19 cellular contexts compared by ENCODE assay signal in genomic region chr5:85681871-85682270, GRCh38.
DNase-seq lines count a peak whose midpoint lies in the region; ATAC-seq and TF ChIP-seq lines count a peak whose summit lies in the region.
"Had no signal": no experiment of that assay in that cellular context is flagged by ENCODE, and none has a peak within 500 bp of the region (broad histone marks: within the 10 kb centered on the region; RNA-seq: fewer than 3 reads in every experiment).

No MANE protein-coding gene starts in this region.

- H3K27ac ChIP-seq in endodermal cell (ENCODE audit: low read depth, low read length) (no peak overlapping the region), smooth muscle cell (ENCODE audit: low read depth) (no peak overlapping the region)
- H3K27ac ChIP-seq: BLaER1, GM23248 had no signal

- H3K4me2 ChIP-seq in smooth muscle cell = no peak overlapping the region
- H3K4me2 ChIP-seq: BLaER1 had no signal

- in situ Hi-C loops in SK-MEL-5 (cut with HindIII; ENCODE audit: low pct_unique_long_range_greater_than_20kb, low sequenced_read_pairs) = no loop called here
- in situ Hi-C loops in GM13977 (cut with MboI; ENCODE audit: low pct_unique_long_range_greater_than_20kb, low sequenced_read_pairs, unreplicated experiment) = no loop called here

- no peaks in the 10 kb centered on the region for H3K27me3 Mint-ChIP-seq in endodermal cell (ENCODE audit: insufficient read depth)
- H3K27me3 Mint-ChIP-seq: CD4-positive, alpha-beta memory T cell; IgD-negative memory B cell had no signal

- H3K9me3 ChIP-seq in endodermal cell (ENCODE audit: control insufficient read depth, low read length) (no peaks in the 10 kb centered on the region), smooth muscle cell (replicated peaks; ENCODE audit: low read depth) (no peaks in the 10 kb centered on the region)
- H3K9me3 ChIP-seq: BLaER1 had no signal

- H3K79me2 ChIP-seq in smooth muscle cell (ENCODE audit: low read depth) = no peaks in the 10 kb centered on the region

- H3K9me3 Mint-ChIP-seq in endodermal cell = no peaks in the 10 kb centered on the region
- H3K9me3 Mint-ChIP-seq: CD14-positive monocyte had no signal

- no peak overlapping the region for H3K27ac Mint-ChIP-seq in endodermal cell
- H3K27ac Mint-ChIP-seq: CD14-positive monocyte; CD4-positive, alpha-beta memory T cell; IgD-negative memory B cell had no signal

- H3K36me3 Mint-ChIP-seq in endodermal cell (ENCODE audit: low read depth) = no peaks in the 10 kb centered on the region
- H3K36me3 Mint-ChIP-seq: CD14-positive monocyte; CD4-positive, alpha-beta memory T cell; IgD-negative memory B cell had no signal

- no peaks in the 10 kb centered on the region for H3K27me3 ChIP-seq in endodermal cell (ENCODE audit: control insufficient read depth, insufficient read depth, low read length, poor library complexity, severe bottlenecking)
- no peaks in the 10 kb centered on the region for H3K27me3 ChIP-seq in smooth muscle cell (ENCODE audit: low read depth)
- H3K27me3 ChIP-seq: BLaER1 had no signal

- H3K4me3 Mint-ChIP-seq in endodermal cell = no peak overlapping the region
- H3K4me3 Mint-ChIP-seq: CD14-positive monocyte; CD4-positive, alpha-beta memory T cell; IgD-negative memory B cell had no signal

- H3K4me1 ChIP-seq in endodermal cell (ENCODE audit: control insufficient read depth, insufficient read depth, low read length) (no peaks in the 10 kb centered on the region), smooth muscle cell (ENCODE audit: low read depth) (no peaks in the 10 kb centered on the region)
- H3K4me1 ChIP-seq: BLaER1 had no signal

- no peak overlapping the region for H3K9ac ChIP-seq in endodermal cell (ENCODE audit: extremely low read depth, low read length, poor library complexity, severe bottlenecking)
- H3K9ac ChIP-seq in smooth muscle cell (ENCODE audit: low read depth) = no peak overlapping the region
- H3K9ac ChIP-seq: BLaER1, GM23248 had no signal

- no peaks in the 10 kb centered on the region for H3K4me1 Mint-ChIP-seq in endodermal cell
- H3K4me1 Mint-ChIP-seq: CD14-positive monocyte; CD4-positive, alpha-beta memory T cell; IgD-negative memory B cell had no signal

- TF ChIP-seq CTCF in endodermal cell (conservative IDR thresholded peaks at IDR 0.05) = no peak
- TF ChIP-seq CTCF in smooth muscle cell (IDR thresholded peaks at IDR 0.05; ENCODE audit: borderline replicate concordance, insufficient read depth, poor library complexity, severe bottlenecking) = no peak
- no peak for TF ChIP-seq CTCF in GM13977 (IDR thresholded peaks at IDR 0.05; ENCODE audit: extremely low read depth, insufficient read depth, missing control alignments)

- H3K4me3 ChIP-seq in endodermal cell (ENCODE audit: low read length) (no peak overlapping the region), smooth muscle cell (no peak overlapping the region)
- H3K4me3 ChIP-seq: BLaER1, GM23248 had no signal

- intact Hi-C loops in Right ventricle myocardium inferior (cut with DNase I) (no loop called here), cardiac septum (cut with DNase I) (no loop called here)

- H3F3A ChIP-seq in smooth muscle cell (ENCODE audit: low read depth) = no peaks in the 10 kb centered on the region

- no peaks in the 10 kb centered on the region for H4K20me1 ChIP-seq in smooth muscle cell (ENCODE audit: low read depth)
- H4K20me1 ChIP-seq: BLaER1 had no signal

- ATAC-seq in Right ventricle myocardium inferior = no peak
- ATAC-seq: HCT116, HepG2 had no signal

- peak; percentile 2 for DNase-seq in Right ventricle myocardium inferior (ENCODE audit: missing footprints)
- DNase-seq in cardiac septum (ENCODE audit: low spot score) = no peak
- peak; percentile 1 for DNase-seq in SK-MEL-5 (ENCODE audit: low read depth, low spot score)
- DNase-seq in endodermal cell = peak; percentile 44
- no peak for DNase-seq in smooth muscle cell (lab: John Stamatoyannopoulos, UW; ENCODE audit: unreplicated experiment)
- no peak for DNase-seq in central memory CD4-positive, alpha-beta T cell
- DNase-seq in DMS153 (lab: John Stamatoyannopoulos, UW) = no peak
- no peak for DNase-seq in GM13977 (ENCODE audit: low spot score)
- DNase-seq: 8988T; CD4-positive, alpha-beta memory T cell; COR-L47; DMS 273 treated with DMSO at 0.1 percent for 48 hours; GM23248; H7 had no signal

- 80% methylated on average over 2 of the region's 2 CpGs; no CpG with 5 or more reads in 1 of the 2 experiments for WGBS in endodermal cell (ENCODE audit: insufficient coverage in 1 of 2, insufficient read length in 1 of 2), 2 experiments
- WGBS in smooth muscle cell (ENCODE audit: low lambda C conversion rate) = 57% methylated on average over 2 of the region's 2 CpGs

- peak overlapping the region; percentile 33 for H2AFZ ChIP-seq in smooth muscle cell (ENCODE audit: low read depth)
- H2AFZ ChIP-seq: GM23248 had no signal

- H3K36me3 ChIP-seq in endodermal cell (ENCODE audit: control insufficient read depth, insufficient read depth, low read length) (no peaks in the 10 kb centered on the region), smooth muscle cell (ENCODE audit: low read depth) (no peaks in the 10 kb centered on the region)
- H3K36me3 ChIP-seq: BLaER1 had no signal

Comparison
In these comparisons a context has a peak if more than half of its experiments do, and no peak if none do; other contexts are left out.
1. DNase-seq: peak in Right ventricle myocardium inferior (single experiment), SK-MEL-5 (single experiment) and endodermal cell (single experiment); none in cardiac septum (single experiment), smooth muscle cell (single experiment), central memory CD4-positive, alpha-beta T cell (single experiment), DMS153 (single experiment) and GM13977 (single experiment).